ENCODE assay signal across 9 cellular contexts in the genomic region with DNA sequence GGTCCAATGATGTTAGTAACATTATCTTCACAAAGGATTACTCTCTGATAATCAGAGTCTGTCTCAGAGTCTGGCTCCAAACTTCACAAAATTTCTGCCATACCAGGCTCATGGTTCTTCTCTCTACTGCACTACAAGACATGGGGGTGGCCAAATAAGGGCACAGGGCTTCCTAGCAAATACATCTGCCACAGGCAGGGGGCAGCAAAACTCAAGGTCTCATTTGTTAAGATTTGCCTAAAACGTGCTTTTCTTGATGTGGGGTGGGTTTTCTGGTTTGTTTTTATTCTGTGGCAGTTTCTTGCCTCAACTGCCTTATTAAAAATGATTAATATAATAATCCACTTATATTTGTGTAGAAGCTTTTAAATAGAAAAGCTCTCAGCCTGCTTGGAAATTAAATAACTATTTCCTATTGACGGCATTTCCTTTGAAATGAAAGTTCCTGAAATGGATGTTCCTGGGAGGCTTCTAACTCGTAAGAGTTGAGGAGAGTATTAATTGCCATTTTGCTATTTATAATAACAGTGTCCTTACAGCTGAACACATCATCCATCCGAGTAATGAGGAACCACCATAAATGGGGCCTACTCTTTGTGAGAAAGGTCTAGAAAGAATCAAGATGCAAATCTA. TPM values are rescaled to one million over a fixed set of nuclear protein-coding genes. Genes with fewer than 3 reads are reported as not detected.
DNase-seq lines count a peak whose midpoint lies in the region; ATAC-seq and TF ChIP-seq lines count a peak whose summit lies in the region.
"Had no signal": no experiment of that assay in that cellular context is flagged by ENCODE, and none has a peak within 500 bp of the region (broad histone marks: within the 10 kb centered on the region; RNA-seq: fewer than 3 reads in every experiment).

No MANE protein-coding gene starts in this region.

- no peaks in the 10 kb centered on the region for H3K9me3 ChIP-seq in MG63
- H3K9me3 ChIP-seq in adrenal gland (replicated peaks in 1 of 3), result no peaks in the 10 kb centered on the region
- H3K9me3 ChIP-seq in iPS DF 6.9 (ENCODE audit: control insufficient read depth, insufficient read depth, low read length), result no peaks in the 10 kb centered on the region

- no peaks in the 10 kb centered on the region for H3K36me3 ChIP-seq in MG63
- H3K36me3 ChIP-seq in adrenal gland (replicated peaks in 1 of 2), result no peaks in the 10 kb centered on the region
- H3K36me3 ChIP-seq in iPS DF 6.9 (ENCODE audit: control insufficient read depth, insufficient read depth, low read length), result no peaks in the 10 kb centered on the region

- DNase-seq in COLO668 (lab: John Stamatoyannopoulos, UW; ENCODE audit: unreplicated experiment) (peak; percentile 29), MG63 (peak; percentile 35), SW 1271 (lab: John Stamatoyannopoulos, UW) (peak; percentile 3 to 31), adrenal gland (peak; percentile 20 to 64 (median 47)), iPS DF 6.9 (ENCODE audit: low read depth, low spot score) (peak; percentile 61)
- DNase-seq in stimulated activated CD4-positive, alpha-beta T cell treated with anti-CD3 and anti-CD28 coated beads, Interleukin-2, amount 100 ng/mL, for 24 hours, result peak; percentile 67 to 68

- no peak overlapping the region for H3K4me3 ChIP-seq in MG63
- no peak overlapping the region for H3K4me3 ChIP-seq in adrenal gland
- H3K4me3 ChIP-seq in iPS DF 6.9 (ENCODE audit: low read length), result no peak overlapping the region

- no peaks in the 10 kb centered on the region for H3K4me1 ChIP-seq in adrenal gland (replicated peaks in 1 of 2)
- H3K4me1 ChIP-seq in iPS DF 6.9 (ENCODE audit: control insufficient read depth, insufficient read depth, low read length), result peaks cover 2% of the 10 kb centered on the region; the same call in 1 of the 2 replicates

- TF ChIP-seq CTCF in adrenal gland (IDR thresholded peaks at IDR 0.05), result peak; percentile 38 to 64 (median 60)

- WGBS in adrenal gland, 4 donors, result 56 to 66% (median 60%) methylated on average over 4 of the region's 4 CpGs
- no CpG with 5 or more reads among the region's 4 CpGs for WGBS in iPS DF 6.9 (ENCODE audit: insufficient coverage, insufficient read length)

- ATAC-seq in GM21360 (IDR thresholded peaks at IDR 0.05; ENCODE audit: unreplicated experiment) (peak; percentile 62), HG02759 (IDR thresholded peaks at IDR 0.05; ENCODE audit: unreplicated experiment) (no peak)

- H3K27ac ChIP-seq in adrenal gland (no peak overlapping the region), iPS DF 6.9 (ENCODE audit: low read length) (no peak overlapping the region)

- no peak for TF ChIP-seq POLR2A in adrenal gland (IDR thresholded peaks at IDR 0.05)

- H3K27me3 ChIP-seq in MG63 (no peaks in the 10 kb centered on the region), adrenal gland (no peaks in the 10 kb centered on the region), iPS DF 6.9 (ENCODE audit: control insufficient read depth, insufficient read depth, low read length) (peaks cover 16% of the 10 kb centered on the region)

- intact Hi-C loops in adrenal gland (cut with DNase I), result no loop called here

RNA-seq across cellular contexts. Expression of a gene that starts 53.8 kb away (rescaled TPM):
- not detected in 2 replicates for total RNA-seq in MG63 (2014; rRNA removed; shearing (Covaris generic); ENCODE audit: low replicate concordance)
- 10 to 100 TPM in 2 of 8 donors, 1 to 10 TPM in 3, not detected in 3; 2.4 to 40.6 (median 9.3) TPM for total RNA-seq in adrenal gland
- polyA plus RNA-seq in adrenal gland, result 100 to 1,000 TPM in 1 of 3 donors, 10 to 100 TPM in 1, 1 to 10 TPM in 1; 8.2 to 101 (median 74.9) TPM
- total RNA-seq: subcutaneous adipose tissue had no signal

Comparison
In these comparisons a context has a peak if more than half of its experiments do, and no peak if none do; other contexts are left out.
1. DNase-seq: peak in every context shown above with its lines; median percentile 68 in stimulated activated CD4-positive, alpha-beta T cell treated with anti-CD3 and anti-CD28 coated beads, Interleukin-2, amount 100 ng/mL, for 24 hours; 61 in iPS DF 6.9; 47 in adrenal gland; 35 in MG63; 29 in COLO668; 17 in SW 1271.